ENCODE assay signal across 28 cellular contexts in the genomic region with DNA sequence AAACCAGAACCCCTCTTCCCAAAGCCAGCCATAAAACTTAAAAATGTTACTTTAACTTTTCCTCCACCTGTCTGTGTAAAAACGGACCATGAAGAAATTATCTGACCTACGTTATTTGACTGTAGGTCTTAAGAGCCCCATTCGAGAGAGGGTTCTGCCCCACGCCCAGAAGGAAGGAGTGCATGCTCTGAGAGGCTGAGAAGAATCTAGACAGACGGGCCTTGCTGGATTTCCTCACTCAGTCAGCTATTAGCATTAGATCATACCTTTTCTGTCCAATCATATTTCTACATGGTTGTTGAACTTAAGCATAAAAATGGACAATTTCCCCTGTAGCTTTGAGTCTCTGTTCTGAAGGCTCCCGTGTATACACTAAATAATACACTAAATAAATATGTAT.
"Had no signal": no experiment of that assay in that cellular context is flagged by ENCODE, and none has a peak within 500 bp of the region (broad histone marks: within the 10 kb centered on the region; RNA-seq: fewer than 3 reads in every experiment).

No MANE protein-coding gene starts in this region.

- H3K79me2 ChIP-seq: parathyroid adenoma had no signal

- H3K9ac ChIP-seq: parathyroid adenoma had no signal

- H3K4me3 ChIP-seq: coronary artery, gastroesophageal sphincter, heart right ventricle, mucosa of descending colon, thoracic aorta, tibial nerve had no signal

- H3K27me3 ChIP-seq: gastroesophageal sphincter, tibial nerve had no signal

- H2AFZ ChIP-seq: parathyroid adenoma had no signal

- ATAC-seq: foreskin keratinocyte; gastroesophageal sphincter; heart right ventricle; left colon; left ventricle myocardium superior; mucosa of descending colon; natural killer cell treated with Interleukin-12 subunit alpha and Interleukin-12 subunit beta and Interleukin-15 and Interleukin-18, amount 100 ng/mL, for 72 hours; sciatic nerve; stimulated activated memory B cell treated with anti-CD40 and anti-IgM and Interleukin-4, amounts not matched to agents 10 μg/mL and 1 μg/mL and 100 μg/mL, for 72 hours; stimulated activated naive CD8-positive, alpha-beta T cell treated with anti-CD3 and anti-CD28 coated beads, Interleukin-15, Interleukin-2, amounts not matched to agents 100 U/mL and 50 U/mL, for 24 hours had no signal

- H3K4me1 Mint-ChIP-seq: immature natural killer cell; naive B cell; neural crest cell; stimulated activated memory B cell treated with anti-CD40 and anti-IgM and Interleukin-4, amounts not matched to agents 10 μg/mL and 1 μg/mL and 100 μg/mL, for 72 hours had no signal

- H3K27me3 Mint-ChIP-seq: stimulated activated memory B cell treated with anti-CD40 and anti-IgM and Interleukin-4, amounts not matched to agents 10 μg/mL and 1 μg/mL and 100 μg/mL, for 72 hours had no signal

- H3K9me3 Mint-ChIP-seq: natural killer cell treated with Interleukin-12 subunit alpha and Interleukin-12 subunit beta and Interleukin-15 and Interleukin-18, amount 100 ng/mL, for 72 hours had no signal

- H3K36me3 Mint-ChIP-seq: immature natural killer cell, mesothelial cell of epicardium had no signal

- H3K4me3 Mint-ChIP-seq: immature natural killer cell; mesothelial cell of epicardium; naive B cell; natural killer cell treated with Interleukin-12 subunit alpha and Interleukin-12 subunit beta and Interleukin-15 and Interleukin-18, amount 100 ng/mL, for 72 hours; neural crest cell; stimulated activated memory B cell treated with anti-CD40 and anti-IgM and Interleukin-4, amounts not matched to agents 10 μg/mL and 1 μg/mL and 100 μg/mL, for 72 hours had no signal

- DNase-seq: dermis blood vessel endothelial cell; effector memory CD4-positive, alpha-beta T cell; heart right ventricle; hypothalamus; immature natural killer cell; islet precursor cell; kidney glomerular epithelial cell; left colon; left ventricle myocardium superior; mesenchymal stem cell; mucosa of descending colon; naive B cell; stimulated activated CD4-positive, alpha-beta T cell treated with anti-CD3 and anti-CD28 coated beads, Interleukin-4, amount 100 ng/mL, for 4 hours; stimulated activated naive CD8-positive, alpha-beta T cell treated with anti-CD3 and anti-CD28 coated beads, Interleukin-15, Interleukin-2, amounts not matched to agents 100 U/mL and 50 U/mL, for 24 hours; substantia nigra had no signal

- H3K36me3 ChIP-seq: gastroesophageal sphincter, heart right ventricle, neutrophil, thoracic aorta, tibial nerve had no signal

- H3K4me1 ChIP-seq: foreskin keratinocyte, gastroesophageal sphincter, heart right ventricle, parathyroid adenoma, tibial nerve had no signal

- H3K27ac Mint-ChIP-seq: immature natural killer cell; mesothelial cell of epicardium; natural killer cell treated with Interleukin-12 subunit alpha and Interleukin-12 subunit beta and Interleukin-15 and Interleukin-18, amount 100 ng/mL, for 72 hours; progenitor cell of endocrine pancreas; stimulated activated memory B cell treated with anti-CD40 and anti-IgM and Interleukin-4, amounts not matched to agents 10 μg/mL and 1 μg/mL and 100 μg/mL, for 72 hours had no signal

- H3K9me3 ChIP-seq: gastroesophageal sphincter, mucosa of descending colon, neutrophil, thoracic aorta had no signal

- H3K27ac ChIP-seq: coronary artery, foreskin keratinocyte, gastroesophageal sphincter, heart right ventricle, neutrophil, parathyroid adenoma, thoracic aorta, tibial nerve had no signal
